ENCODE assay signal across 12 cellular contexts in the genomic region with DNA sequence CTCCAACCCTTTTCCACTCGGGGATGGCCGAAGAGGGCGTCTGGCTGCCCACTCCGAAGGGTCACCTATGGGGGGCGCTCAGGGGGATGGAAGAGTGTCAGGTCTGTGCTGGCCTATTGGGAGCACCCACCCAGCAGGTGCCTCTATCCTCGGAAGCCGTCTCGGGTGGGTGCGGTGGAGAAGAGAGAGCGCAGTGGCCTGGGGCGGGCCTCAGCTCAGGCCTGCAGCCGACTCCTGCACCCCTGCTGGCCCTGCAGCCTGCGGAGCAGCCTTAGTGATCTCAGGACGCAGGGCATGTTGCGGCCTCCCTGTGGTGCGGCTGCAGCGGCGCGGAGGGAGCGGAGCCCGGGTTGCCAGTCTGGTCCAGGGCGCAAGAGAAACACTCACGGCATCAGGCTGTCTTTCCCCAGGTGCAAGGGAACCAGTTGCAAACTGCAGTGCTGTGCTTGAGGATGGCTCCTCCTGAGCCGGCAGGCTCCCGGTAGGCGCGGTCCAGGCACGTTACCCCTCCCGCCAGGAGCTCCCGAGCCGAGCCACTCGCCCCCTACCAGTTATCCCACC. TPM values are rescaled to one million over a fixed set of nuclear protein-coding genes. Genes with fewer than 3 reads are reported as not detected.
A peak's percentile ranks its signal among the peaks of the same experiment; 100 is the strongest.
DNase-seq lines count a peak whose midpoint lies in the region; ATAC-seq and TF ChIP-seq lines count a peak whose summit lies in the region.
"Had no signal": no experiment of that assay in that cellular context is flagged by ENCODE, and none has a peak within 500 bp of the region (broad histone marks: within the 10 kb centered on the region; RNA-seq: fewer than 3 reads in every experiment).

No MANE protein-coding gene starts in this region.

- peaks cover 34% of the 10 kb centered on the region for H4K20me1 ChIP-seq in BLaER1

- H3K4me3 ChIP-seq in BLaER1 (peak overlapping the region; percentile 75), LNCaP clone FGC (ENCODE audit: low read depth, low read length) (peak overlapping the region; percentile 61), ectodermal cell (ENCODE audit: insufficient read depth, low read depth, low read length) (peak overlapping the region; percentile 66), gastroesophageal sphincter (no peak overlapping the region), brain microvascular endothelial cell (ENCODE audit: low read depth, low read length) (no peak overlapping the region)

- peaks cover 58% of the 10 kb centered on the region for H3K27me3 Mint-ChIP-seq in mesothelial cell of epicardium (ENCODE audit: low read depth)

- in situ Hi-C loops in brain microvascular endothelial cell (cut with HindIII; ENCODE audit: low pct_ligation_motif_present, low sequenced_read_pairs), result no loop called here

- peaks cover 55% of the 10 kb centered on the region for H3K4me1 Mint-ChIP-seq in mesothelial cell of epicardium

- DNase-seq in LNCaP clone FGC (ENCODE audit: low read depth) (no peak), mesothelial cell of epicardium (ENCODE audit: low spot score in 2 of 2, unreplicated experiment in 2 of 2) (no peak), left colon (no peak), brain microvascular endothelial cell (no peak)
- DNase-seq in activated naive CD4-positive, alpha-beta T cell treated with Interleukin-2 at 50 U/mL for 16 hours, result no peak
- DNase-seq: activated B cell treated with CpG ODN at 0.5 μM for 24 hours; activated naive CD4-positive, alpha-beta T cell treated with anti-CD3 and anti-CD28 coated beads for 36 hours; stimulated activated CD4-positive, alpha-beta T cell treated with anti-CD3 and anti-CD28 coated beads, Interleukin-2, amount 100 ng/mL, for 48 hours had no signal

- H3K9ac ChIP-seq in BLaER1, result peak overlapping the region; percentile 85

- H3K27me3 ChIP-seq in BLaER1 (no peaks in the 10 kb centered on the region), ectodermal cell (ENCODE audit: control insufficient read depth, insufficient read depth, low read length, poor library complexity, severe bottlenecking) (peaks cover 26% of the 10 kb centered on the region), gastroesophageal sphincter (peaks cover 99% of the 10 kb centered on the region), brain microvascular endothelial cell (replicated peaks) (peaks cover 69% of the 10 kb centered on the region)

- peak overlapping the region; percentile 92 for H3K27ac Mint-ChIP-seq in mesothelial cell of epicardium
- H3K27ac Mint-ChIP-seq: activated B cell treated with CpG ODN at 0.5 μM for 24 hours; activated naive CD4-positive, alpha-beta T cell treated with anti-CD3 and anti-CD28 coated beads for 36 hours had no signal

- WGBS in ectodermal cell, 2 experiments, result 0% methylated on average over 32 of the region's 32 CpGs
- WGBS in gastroesophageal sphincter (ENCODE audit: low coverage in 1 of 2), 2 donors, result 0% methylated on average over 2 of the region's 32 CpGs; no CpG with 5 or more reads in 1 of the 2 donors

- peak overlapping the region; percentile 95 for H3K4me2 ChIP-seq in BLaER1

- TF ChIP-seq EP300 in gastroesophageal sphincter (IDR thresholded peaks at IDR 0.05), result no peak

- peaks cover 49% of the 10 kb centered on the region for H3K9me3 ChIP-seq in BLaER1
- no peaks in the 10 kb centered on the region for H3K9me3 ChIP-seq in ectodermal cell (ENCODE audit: control insufficient read depth, low read length)
- no peaks in the 10 kb centered on the region for H3K9me3 ChIP-seq in gastroesophageal sphincter
- H3K9me3 ChIP-seq: tibial artery had no signal

- H3K36me3 Mint-ChIP-seq in mesothelial cell of epicardium, result peaks cover 9% of the 10 kb centered on the region

- no peak for ATAC-seq in left colon
- no peak for ATAC-seq in gastroesophageal sphincter

- H3K27ac ChIP-seq in BLaER1, result peak overlapping the region; percentile 88
- H3K27ac ChIP-seq in ectodermal cell (ENCODE audit: insufficient read depth, low read depth, low read length, poor library complexity, severe bottlenecking), result no peak overlapping the region
- no peak overlapping the region for H3K27ac ChIP-seq in gastroesophageal sphincter
- H3K27ac ChIP-seq in brain microvascular endothelial cell, result no peak overlapping the region
- H3K27ac ChIP-seq: tibial artery had no signal

- intact Hi-C loops in left colon (cut with DNase I, micrococcal nuclease), result no loop called here

- peaks cover 4% of the 10 kb centered on the region for H3K9me3 Mint-ChIP-seq in mesothelial cell of epicardium
- H3K9me3 Mint-ChIP-seq: activated B cell treated with CpG ODN at 0.5 μM for 24 hours; activated naive CD4-positive, alpha-beta T cell treated with anti-CD3 and anti-CD28 coated beads for 36 hours had no signal

- TF ChIP-seq CTCF in LNCaP clone FGC (IDR thresholded peaks at IDR 0.05; ENCODE audit: control insufficient read depth, extremely low read depth, insufficient read depth) (no peak), mesothelial cell of epicardium (IDR thresholded peaks at IDR 0.05; ENCODE audit: unreplicated experiment) (no peak), gastroesophageal sphincter (IDR thresholded peaks at IDR 0.05) (no peak), brain microvascular endothelial cell (IDR thresholded peaks at IDR 0.05; ENCODE audit: low read depth, low read length, missing control alignments) (no peak)

- peak overlapping the region; percentile 78 for H3K4me3 Mint-ChIP-seq in mesothelial cell of epicardium
- H3K4me3 Mint-ChIP-seq: activated B cell treated with CpG ODN at 0.5 μM for 24 hours; activated naive CD4-positive, alpha-beta T cell treated with anti-CD3 and anti-CD28 coated beads for 36 hours had no signal

- H3K4me1 ChIP-seq in BLaER1, result peaks cover 45% of the 10 kb centered on the region
- peaks cover 9% of the 10 kb centered on the region for H3K4me1 ChIP-seq in ectodermal cell (ENCODE audit: control insufficient read depth, insufficient read depth, low read length)
- peaks cover 0 to 90% (median 31%) of the 10 kb centered on the region in 3 donors for H3K4me1 ChIP-seq in gastroesophageal sphincter

- no peak for TF ChIP-seq POLR2A in gastroesophageal sphincter (IDR thresholded peaks at IDR 0.05)

- H3K36me3 ChIP-seq in BLaER1 (peaks cover 47% of the 10 kb centered on the region), ectodermal cell (ENCODE audit: control insufficient read depth, insufficient read depth, low read length) (peaks cover 9% of the 10 kb centered on the region), gastroesophageal sphincter (no peaks in the 10 kb centered on the region), brain microvascular endothelial cell (replicated peaks) (no peaks in the 10 kb centered on the region)
- H3K36me3 ChIP-seq: tibial artery had no signal

RNA-seq across cellular contexts. Expression of a gene that starts 1.5 kb away (rescaled TPM):
- polyA plus RNA-seq in ectodermal cell (2013, experiment 1 of 4), result 83.1 TPM
- 78.2 TPM for polyA plus RNA-seq in ectodermal cell (2013, experiment 2 of 4)
- polyA plus RNA-seq in ectodermal cell (2013, experiment 3 of 4), result 82.0 TPM
- 85.9 TPM for polyA plus RNA-seq in ectodermal cell (2013, experiment 4 of 4)
- total RNA-seq in mesothelial cell of epicardium, result 30.3 to 32.6 TPM (median 30.7 TPM) in 3 replicates
- under 1 TPM in 1 of 2 donors, not detected in 1; 0.21 TPM for total RNA-seq in left colon
- total RNA-seq in gastroesophageal sphincter, result 1 to 10 TPM in 2 of 4 donors, under 1 TPM in 1, not detected in 1; 0.81 to 2.6 (median 1.2) TPM
- total RNA-seq: activated B cell treated with CpG ODN at 0.5 μM for 24 hours; activated naive CD4-positive, alpha-beta T cell treated with anti-CD3 and anti-CD28 coated beads for 36 hours had no signal

Comparison
In these comparisons a context has a peak if more than half of its experiments do, and no peak if none do; other contexts are left out.
1. H3K4me3 ChIP-seq: peak in BLaER1 (single experiment), LNCaP clone FGC (single experiment) and ectodermal cell (single experiment); none in gastroesophageal sphincter (0 of 2) and brain microvascular endothelial cell (single experiment).